ENCODE assay signal across 1 cellular context in genomic region chr16:20676268-20676828, GRCh38.
TF ChIP-seq lines count a peak whose summit lies in the region.

No MANE protein-coding gene starts in this region.

TF ChIP-seq in WTC11, 78 proteins besides CTCF, POLR2A, EP300 and RAD21 (continued from another document):
- TF ChIP-seq ZNF532 (CRISPR knock-in tag; IDR thresholded peaks at IDR 0.05; ENCODE audit: borderline replicate concordance) = no peak
TF ChIP-seq in WTC11: peak in this region for 0.
